8 cellular contexts compared by ENCODE assay signal in genomic region chr2:111727598-111728237, GRCh38.
DNase-seq lines count a peak whose midpoint lies in the region; ATAC-seq, FAIRE-seq and TF ChIP-seq lines count a peak whose summit lies in the region.
"Not testable (repeated sequence)": the region's sequence is repeated elsewhere in the genome, so short reads cannot be mapped to it uniquely, and the experiment has no call there.

No MANE protein-coding gene starts in this region.

- not testable (repeated sequence) for H4K20me1 ChIP-seq in KMS-11 (ENCODE audit: insufficient read depth); mammary epithelial cell (ENCODE audit: insufficient read depth, low read length)

- H3K9me3 ChIP-seq in mammary epithelial cell (replicated peaks; ENCODE audit: insufficient read depth, low read length), result not testable (repeated sequence)

- not testable (repeated sequence) for TF ChIP-seq CTCF in KMS-11 (conservative IDR thresholded peaks at IDR 0.05; ENCODE audit: low read depth, low read length); mammary epithelial cell (conservative IDR thresholded peaks at IDR 0.05 in 1 of 2, IDR thresholded peaks at IDR 0.05 in 1 of 2; ENCODE audit: extremely low read depth in 1 of 2, insufficient read depth in 1 of 2, low read depth in 1 of 2, low read length in 2 of 2)

- H3K27ac ChIP-seq in KMS-11, result peak overlapping the region; percentile 62
- H3K27ac ChIP-seq in mammary epithelial cell (ENCODE audit: insufficient read depth, low read depth, low read length), result not testable (repeated sequence)

- not testable (repeated sequence) for H3K9ac ChIP-seq in KMS-11; mammary epithelial cell (ENCODE audit: insufficient read depth, low read length)

- 4% methylated on average over 8 of the region's 16 CpGs for WGBS in mammary epithelial cell (ENCODE audit: low coverage, missing lambda C conversion rate)

- not testable (repeated sequence) for H3K4me3 ChIP-seq in KMS-11 (IDR thresholded peaks at IDR 0.05; ENCODE audit: insufficient read depth, low read depth, low read length); mammary epithelial cell (replicated peaks in 1 of 3; ENCODE audit: insufficient read depth in 1 of 3, low read depth in 2 of 3, low read length in 3 of 3)

- not testable (repeated sequence) for H2AFZ ChIP-seq in KMS-11 (ENCODE audit: low read depth); mammary epithelial cell (ENCODE audit: low read depth, low read length)

- in situ Hi-C loops in mammary epithelial cell (cut with MboI; ENCODE audit: low sequenced_read_pairs in 2 of 2), result not testable (repeated sequence)

- H3K27me3 ChIP-seq in KMS-11 (ENCODE audit: insufficient read depth, low read depth); mammary epithelial cell (ENCODE audit: insufficient read depth, low read length): not testable (repeated sequence)

- H3K4me1 ChIP-seq in KMS-11 (ENCODE audit: low read depth, poor library complexity, severe bottlenecking), result peaks cover 12% of the 10 kb centered on the region
- not testable (repeated sequence) for H3K4me1 ChIP-seq in mammary epithelial cell (ENCODE audit: insufficient read depth, low read length)

- BruUV-seq in mammary epithelial cell (replicated peaks; lab: Mats Ljungman, UMichigan), result not testable (repeated sequence)

- intact Hi-C loops in mammary epithelial cell (cut with micrococcal nuclease), result not testable (repeated sequence)

- H3K4me2 ChIP-seq in KMS-11, result peak overlapping the region; percentile 49
- H3K4me2 ChIP-seq in mammary epithelial cell (ENCODE audit: insufficient read depth, low read depth, low read length), result not testable (repeated sequence)

- ATAC-seq in activated CD4-positive, CD25-positive, alpha-beta regulatory T cell treated with anti-CD3 and anti-CD28 coated beads, Interleukin-2, amount 50 U/mL, for 24 hours, result peak; percentile 67 to 80

- dilution Hi-C loops in mammary epithelial cell (cut with HindIII; ENCODE audit: low sequenced_read_pairs), result not testable (repeated sequence)

- not testable (repeated sequence) for H3K36me3 ChIP-seq in KMS-11 (ENCODE audit: insufficient read depth); mammary epithelial cell (ENCODE audit: insufficient read depth, low read length)

- not testable (repeated sequence) for H3K79me2 ChIP-seq in KMS-11 (ENCODE audit: insufficient read depth, low read depth); mammary epithelial cell (ENCODE audit: insufficient read depth, low read length)

- peak; percentile 46 for DNase-seq in NOMO-1 treated with DMSO at 0.1 percent for 48 hours (lab: John Stamatoyannopoulos, UW; ENCODE audit: unreplicated experiment)
- DNase-seq in activated T-cell treated with anti-CD3 and anti-CD28 coated beads, Interleukin-2, amount 50 U/mL, for 48 hours, result peak; percentile 64 to 70
- DNase-seq in mammary epithelial cell, result peak; percentile 81
- DNase-seq in glomerular visceral epithelial cell (ENCODE audit: extremely low spot score), result peak; percentile 65
- DNase-seq in stimulated activated CD4-positive, alpha-beta T cell treated with anti-CD3 and anti-CD28 coated beads, Interleukin-1b, Interleukin-23, amount 100 ng/mL, for 48 hours, result peak; percentile 60
- DNase-seq in urothelium cell line (ENCODE audit: low spot score), result not testable (repeated sequence)

- FAIRE-seq in urothelium cell line (lab: Jason Lieb, UNC), result peak; percentile 87

- CTCF ChIA-PET in mammary epithelial cell (lab: Charles Lee; ENCODE audit: low non-redundant PET), result not testable (repeated sequence)
